ENCODE assay signal across 21 cellular contexts in genomic region chr14:74599946-74600345, GRCh38. TPM values are rescaled to one million over a fixed set of nuclear protein-coding genes. Genes with fewer than 3 reads are reported as not detected.
DNase-seq lines count a peak whose midpoint lies in the region; ATAC-seq, FAIRE-seq and TF ChIP-seq lines count a peak whose summit lies in the region.
"Had no signal": no experiment of that assay in that cellular context is flagged by ENCODE, and none has a peak within 500 bp of the region (broad histone marks: within the 10 kb centered on the region; RNA-seq: fewer than 3 reads in every experiment).

No MANE protein-coding gene starts in this region.

- TF ChIP-seq POLR2A in vagina (IDR thresholded peaks at IDR 0.05) = no peak
- TF ChIP-seq POLR2A in GM12892 (IDR thresholded peaks at IDR 0.05; ENCODE audit: low read depth, low read length) = no peak

- H3K4me1 ChIP-seq in right cardiac atrium (ENCODE audit: control insufficient read depth, insufficient read depth, low read length) = peaks cover 14% of the 10 kb centered on the region
- peaks cover 6% of the 10 kb centered on the region for H3K4me1 ChIP-seq in rectal smooth muscle tissue (ENCODE audit: control insufficient read depth, insufficient read depth, low read length)
- peaks cover 62% of the 10 kb centered on the region for H3K4me1 ChIP-seq in vagina

- no peaks in the 10 kb centered on the region for H3K4me1 Mint-ChIP-seq in activated T-helper 17 cell treated with anti-CD3 and anti-CD28 coated beads, Interleukin-2, amount 50 U/mL, for 72 hours

- intact Hi-C loops in Right ventricle myocardium inferior (cut with DNase I) = no loop called here
- intact Hi-C loops in left ventricle myocardium superior (cut with micrococcal nuclease) = no loop called here
- intact Hi-C loops in right cardiac atrium (cut with DNase I) = loop anchor here in 2 of 4 donors (10.0 kb wide), 3 partner anchors 55 to 205 kb away; no protein-coding TSS in a partner anchor
- intact Hi-C loops in vagina (cut with DNase I) = no loop called here

- no peak for ATAC-seq in Right ventricle myocardium inferior
- ATAC-seq in left ventricle myocardium superior = no peak
- ATAC-seq in right cardiac atrium = peak in 1 of 2 donors; percentile 23
- no peak for ATAC-seq in activated T-helper 17 cell treated with anti-CD3 and anti-CD28 coated beads, Interleukin-2, amount 50 U/mL, for 72 hours (replicated peaks)
- ATAC-seq: activated T-cell treated with anti-CD3 and anti-CD28 coated beads, Interleukin-2, amount 50 U/mL, for 4 hours; HCT116; stimulated activated naive B cell treated with anti-CD40 and anti-IgM and Interleukin-4, amounts not matched to agents 10 μg/mL and 1 μg/mL and 100 μg/mL, for 72 hours had no signal

- WGBS in right cardiac atrium = 54% methylated on average over 8 of the region's 8 CpGs

- H3K36me3 ChIP-seq in rectal smooth muscle tissue (ENCODE audit: control insufficient read depth, insufficient read depth, low read length) = peaks cover 2% of the 10 kb centered on the region
- no peaks in the 10 kb centered on the region for H3K36me3 ChIP-seq in vagina

- no peaks in the 10 kb centered on the region for H3K36me3 Mint-ChIP-seq in activated T-helper 17 cell treated with anti-CD3 and anti-CD28 coated beads, Interleukin-2, amount 50 U/mL, for 72 hours (ENCODE audit: low read depth)

- H3K27me3 ChIP-seq in right cardiac atrium (ENCODE audit: control insufficient read depth, insufficient read depth) = no peaks in the 10 kb centered on the region
- H3K27me3 ChIP-seq in rectal smooth muscle tissue (ENCODE audit: control insufficient read depth, insufficient read depth, low read length) = no peaks in the 10 kb centered on the region
- no peaks in the 10 kb centered on the region for H3K27me3 ChIP-seq in vagina

- H3K9me3 Mint-ChIP-seq in activated T-helper 17 cell treated with anti-CD3 and anti-CD28 coated beads, Interleukin-2, amount 50 U/mL, for 72 hours = no peaks in the 10 kb centered on the region
- H3K9me3 Mint-ChIP-seq: activated T-cell treated with anti-CD3 and anti-CD28 coated beads, Interleukin-2, amount 50 U/mL, for 4 hours; endodermal cell; stimulated activated naive B cell treated with anti-CD40 and anti-IgM and Interleukin-4, amounts not matched to agents 10 μg/mL and 1 μg/mL and 100 μg/mL, for 72 hours had no signal

- DNase-seq in Right ventricle myocardium inferior (ENCODE audit: missing footprints) (peak; percentile 54), left ventricle myocardium superior (no peak), right cardiac atrium (peak in 2 of 3 donors; percentile 68 to 73), vagina (ENCODE audit: extremely low spot score in 2 of 2) (no peak), NCI-H82 treated with DMSO at 0.1 percent for 48 hours (lab: John Stamatoyannopoulos, UW; ENCODE audit: unreplicated experiment) (no peak), GM12892 (ENCODE audit: insufficient read length) (no peak)
- DNase-seq: activated CD4-positive, alpha-beta T cell treated with anti-CD3 and anti-CD28 coated beads, Interleukin-2, amount 50 U/mL, for 1 hour; activated T-cell treated with anti-CD3 and anti-CD28 coated beads, Interleukin-2, amount 50 U/mL, for 4 hours; cerebellar nuclear complex; DMS79 treated with DMSO at 0.1 percent for 48 hours; endodermal cell; mesendoderm; NCI-H187; NCI-H510A treated with DMSO at 0.1 percent for 48 hours; SK-N-SH; stimulated activated naive B cell treated with anti-CD40 and anti-IgM and Interleukin-4, amounts not matched to agents 10 μg/mL and 1 μg/mL and 100 μg/mL, for 72 hours had no signal

- TF ChIP-seq CTCF in vagina (IDR thresholded peaks at IDR 0.05) = no peak

- H3K27me3 Mint-ChIP-seq in activated T-helper 17 cell treated with anti-CD3 and anti-CD28 coated beads, Interleukin-2, amount 50 U/mL, for 72 hours = no peaks in the 10 kb centered on the region

- H3K4me3 ChIP-seq in right cardiac atrium (ENCODE audit: low read length) (no peak overlapping the region), rectal smooth muscle tissue (ENCODE audit: low read length) (no peak overlapping the region), vagina (no peak overlapping the region)

- no peaks in the 10 kb centered on the region for H3K9me3 ChIP-seq in right cardiac atrium (ENCODE audit: control insufficient read depth, low read length)
- no peaks in the 10 kb centered on the region for H3K9me3 ChIP-seq in vagina
- H3K9me3 ChIP-seq: SK-N-SH had no signal

- no peak overlapping the region for H3K4me3 Mint-ChIP-seq in activated T-helper 17 cell treated with anti-CD3 and anti-CD28 coated beads, Interleukin-2, amount 50 U/mL, for 72 hours
- H3K4me3 Mint-ChIP-seq: activated T-cell treated with anti-CD3 and anti-CD28 coated beads, Interleukin-2, amount 50 U/mL, for 4 hours; endodermal cell; stimulated activated naive B cell treated with anti-CD40 and anti-IgM and Interleukin-4, amounts not matched to agents 10 μg/mL and 1 μg/mL and 100 μg/mL, for 72 hours had no signal

- H3K9ac ChIP-seq in rectal smooth muscle tissue (ENCODE audit: low read length) = no peak overlapping the region
- H3K9ac ChIP-seq: SK-N-SH had no signal

- H3K27ac Mint-ChIP-seq in activated T-helper 17 cell treated with anti-CD3 and anti-CD28 coated beads, Interleukin-2, amount 50 U/mL, for 72 hours = no peak overlapping the region
- H3K27ac Mint-ChIP-seq: endodermal cell; stimulated activated naive B cell treated with anti-CD40 and anti-IgM and Interleukin-4, amounts not matched to agents 10 μg/mL and 1 μg/mL and 100 μg/mL, for 72 hours had no signal

- FAIRE-seq in GM12892 (lab: Jason Lieb, UNC) = no peak
- FAIRE-seq: GM18507, TTC549 had no signal

- peak overlapping the region; percentile 80 for H3K27ac ChIP-seq in right cardiac atrium (ENCODE audit: low read length)
- H3K27ac ChIP-seq in rectal smooth muscle tissue (ENCODE audit: low read depth, low read length) = peak overlapping the region; percentile 12
- H3K27ac ChIP-seq in vagina = peak overlapping the region; percentile 86

RNA-seq across cellular contexts. Expression of gene LTBP2, which starts 12.1 kb away (rescaled TPM):
- total RNA-seq in Right ventricle myocardium inferior (7.6 TPM), left ventricle myocardium superior (16.0 TPM), right cardiac atrium (10 to 100 TPM; 13.9 to 46.0 (median 23.5) TPM), vagina (52.5 TPM)
- 3.4 TPM for polyA plus RNA-seq in right cardiac atrium
- under 1 TPM in 1 of 2 donors, not detected in 1; 0.03 TPM for total RNA-seq in activated T-helper 17 cell treated with anti-CD3 and anti-CD28 coated beads, Interleukin-2, amount 50 U/mL, for 72 hours
- 0.15 TPM for polyA plus RNA-seq in GM12892 (2012; ENCODE audit: missing spikeins)

Comparison
In these comparisons a context has a peak if more than half of its experiments do, and no peak if none do; other contexts are left out.
1. DNase-seq: peak in Right ventricle myocardium inferior (single experiment) and right cardiac atrium (2 of 3); none in left ventricle myocardium superior (single experiment), vagina (0 of 2), NCI-H82 treated with DMSO at 0.1 percent for 48 hours (single experiment) and GM12892 (single experiment).
2. H3K27ac ChIP-seq: peak in every context shown above with its lines; median percentile 86 in vagina; 80 in right cardiac atrium; 12 in rectal smooth muscle tissue.